ENCODE assay signal across 2 cellular contexts in genomic region chr21:38267136-38267535, GRCh38.
TF ChIP-seq lines count a peak whose summit lies in the region.

No MANE protein-coding gene starts in this region.

TF ChIP-seq in IMR-90, 13 proteins besides CTCF, POLR2A, EP300 and RAD21:
- no peak for TF ChIP-seq NFE2L2 (IDR thresholded peaks at IDR 0.05; ENCODE audit: low read depth, low read length)
- TF ChIP-seq CHD1 (IDR thresholded peaks at IDR 0.05; ENCODE audit: low read depth, low read length): no peak
- no peak for TF ChIP-seq SMC3 (IDR thresholded peaks at IDR 0.05; ENCODE audit: low read depth, low read length)
- TF ChIP-seq ELK1 (IDR thresholded peaks at IDR 0.05; ENCODE audit: borderline replicate concordance, low read depth, low read length): no peak
- no peak for TF ChIP-seq FOS (IDR thresholded peaks at IDR 0.05; ENCODE audit: low read depth, low read length)
- no peak for TF ChIP-seq CEBPB (IDR thresholded peaks at IDR 0.05; ENCODE audit: low read depth, low read length)
- TF ChIP-seq BHLHE40 (IDR thresholded peaks at IDR 0.05; ENCODE audit: low read depth, low read length): no peak
- no peak for TF ChIP-seq MXI1 (IDR thresholded peaks at IDR 0.05; ENCODE audit: borderline replicate concordance, low read depth, low read length)
- no peak for TF ChIP-seq USF2 (IDR thresholded peaks at IDR 0.05; ENCODE audit: low read depth, low read length)
- TF ChIP-seq RCOR1 (IDR thresholded peaks at IDR 0.05; ENCODE audit: insufficient replicate concordance, low read length): no peak

TF ChIP-seq in GM12878, 131 proteins besides CTCF, POLR2A, EP300 and RAD21:
- TF ChIP-seq PKNOX1 (IDR thresholded peaks at IDR 0.05) (no peak), CEBPB (IDR thresholded peaks at IDR 0.05; ENCODE audit: borderline replicate concordance in 1 of 2, low read depth in 2 of 2, low read length in 2 of 2) (no peak), IKZF2 (IDR thresholded peaks at IDR 0.05) (no peak), EGR1 (IDR thresholded peaks at IDR 0.05; ENCODE audit: borderline replicate concordance in 1 of 2, low read depth in 2 of 2, low read length in 2 of 2) (no peak), PRDM15 (CRISPR knock-in tag; IDR thresholded peaks at IDR 0.05) (no peak), E4F1 (IDR thresholded peaks at IDR 0.05; ENCODE audit: borderline replicate concordance, partially characterized antibody) (no peak)
TF ChIP-seq in GM12878: peak in this region for 0.
